ENCODE assay signal across 1 cellular context in the genomic region with DNA sequence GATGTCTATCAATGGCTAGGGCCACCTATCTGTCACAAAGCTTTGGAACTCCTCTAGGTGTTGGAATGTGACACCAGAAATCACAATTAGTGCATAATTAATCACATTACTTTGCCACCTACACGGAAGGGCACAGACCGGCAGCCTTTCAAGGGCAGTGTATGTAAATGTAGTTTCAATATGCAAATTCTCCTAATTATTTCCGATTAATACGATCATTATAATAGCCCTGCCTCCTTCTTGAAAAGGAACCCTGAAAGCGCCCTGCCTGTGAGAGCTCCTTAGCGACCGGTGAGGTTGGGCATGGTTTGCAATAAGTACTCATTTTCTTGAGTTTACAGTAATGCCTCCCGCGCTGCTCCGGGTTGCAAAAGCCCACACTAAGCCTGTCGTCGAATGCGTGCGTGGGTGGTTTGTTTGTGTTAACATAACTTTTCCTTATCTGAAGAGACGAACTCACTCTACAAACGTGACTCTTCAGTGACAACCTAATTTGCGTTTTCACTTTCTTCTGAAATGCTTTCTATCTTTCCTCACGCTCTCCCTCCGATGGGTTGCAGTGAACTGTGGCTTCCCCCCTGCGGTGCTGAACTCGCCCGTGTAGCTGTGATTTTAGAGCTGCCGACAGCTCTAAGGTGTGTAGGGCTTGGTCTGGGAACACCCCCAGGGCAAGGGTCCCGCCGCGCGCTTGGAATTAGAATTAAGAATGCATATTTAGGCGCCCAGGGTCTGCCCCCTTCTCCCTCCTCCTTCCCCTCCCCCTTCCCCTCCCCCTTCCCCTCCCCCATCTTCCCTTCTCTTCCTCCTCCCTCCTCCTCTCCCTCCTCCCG.
TF ChIP-seq lines count a peak whose summit lies in the region.

No MANE protein-coding gene starts in this region.

TF ChIP-seq in K562, 482 proteins besides CTCF, POLR2A, EP300 and RAD21 (continued from another document and continues in another):
- TF ChIP-seq, protein P1, sequence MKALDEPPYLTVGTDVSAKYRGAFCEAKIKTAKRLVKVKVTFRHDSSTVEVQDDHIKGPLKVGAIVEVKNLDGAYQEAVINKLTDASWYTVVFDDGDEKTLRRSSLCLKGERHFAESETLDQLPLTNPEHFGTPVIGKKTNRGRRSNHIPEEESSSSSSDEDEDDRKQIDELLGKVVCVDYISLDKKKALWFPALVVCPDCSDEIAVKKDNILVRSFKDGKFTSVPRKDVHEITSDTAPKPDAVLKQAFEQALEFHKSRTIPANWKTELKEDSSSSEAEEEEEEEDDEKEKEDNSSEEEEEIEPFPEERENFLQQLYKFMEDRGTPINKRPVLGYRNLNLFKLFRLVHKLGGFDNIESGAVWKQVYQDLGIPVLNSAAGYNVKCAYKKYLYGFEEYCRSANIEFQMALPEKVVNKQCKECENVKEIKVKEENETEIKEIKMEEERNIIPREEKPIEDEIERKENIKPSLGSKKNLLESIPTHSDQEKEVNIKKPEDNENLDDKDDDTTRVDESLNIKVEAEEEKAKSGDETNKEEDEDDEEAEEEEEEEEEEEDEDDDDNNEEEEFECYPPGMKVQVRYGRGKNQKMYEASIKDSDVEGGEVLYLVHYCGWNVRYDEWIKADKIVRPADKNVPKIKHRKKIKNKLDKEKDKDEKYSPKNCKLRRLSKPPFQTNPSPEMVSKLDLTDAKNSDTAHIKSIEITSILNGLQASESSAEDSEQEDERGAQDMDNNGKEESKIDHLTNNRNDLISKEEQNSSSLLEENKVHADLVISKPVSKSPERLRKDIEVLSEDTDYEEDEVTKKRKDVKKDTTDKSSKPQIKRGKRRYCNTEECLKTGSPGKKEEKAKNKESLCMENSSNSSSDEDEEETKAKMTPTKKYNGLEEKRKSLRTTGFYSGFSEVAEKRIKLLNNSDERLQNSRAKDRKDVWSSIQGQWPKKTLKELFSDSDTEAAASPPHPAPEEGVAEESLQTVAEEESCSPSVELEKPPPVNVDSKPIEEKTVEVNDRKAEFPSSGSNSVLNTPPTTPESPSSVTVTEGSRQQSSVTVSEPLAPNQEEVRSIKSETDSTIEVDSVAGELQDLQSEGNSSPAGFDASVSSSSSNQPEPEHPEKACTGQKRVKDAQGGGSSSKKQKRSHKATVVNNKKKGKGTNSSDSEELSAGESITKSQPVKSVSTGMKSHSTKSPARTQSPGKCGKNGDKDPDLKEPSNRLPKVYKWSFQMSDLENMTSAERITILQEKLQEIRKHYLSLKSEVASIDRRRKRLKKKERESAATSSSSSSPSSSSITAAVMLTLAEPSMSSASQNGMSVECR (CRISPR knock-in tag; IDR thresholded peaks at IDR 0.05) = no peak
- TF ChIP-seq PURB (CRISPR knock-in tag; IDR thresholded peaks at IDR 0.05; ENCODE audit: low read depth) (no peak), TAL1 (IDR thresholded peaks at IDR 0.05) (no peak), RCOR1 (IDR thresholded peaks at IDR 0.05; ENCODE audit: borderline replicate concordance in 1 of 2, low read depth in 2 of 2, low read length in 2 of 2) (peak; percentile 53 to 80; a peak in 3 of 4 replicates), MTA3 (IDR thresholded peaks at IDR 0.05; ENCODE audit: borderline replicate concordance) (0 out of 2 replicates have a peak, but pooled peaks have one; percentile 47), SIRT6 (IDR thresholded peaks at IDR 0.05; ENCODE audit: low read depth, low read length) (no peak), EZH2 (IDR thresholded peaks at IDR 0.05; ENCODE audit: borderline replicate concordance, low read depth, low read length) (no peak), ZSCAN29 (IDR thresholded peaks at IDR 0.05) (no peak), SRSF7 (optimal IDR thresholded peaks at IDR 0.05; ENCODE audit: low read depth, low read length) (no peak), CBX3 (IDR thresholded peaks at IDR 0.05; ENCODE audit: borderline replicate concordance in 1 of 2, low read length in 2 of 2) (no peak), TBP (optimal IDR thresholded peaks at IDR 0.05; ENCODE audit: low read depth, low read length) (no peak), NBN (IDR thresholded peaks at IDR 0.05; ENCODE audit: low read depth) (peak; percentile 43; the same call in 1 of the 2 replicates), PML (IDR thresholded peaks at IDR 0.05; ENCODE audit: low read length) (no peak), HDAC2 (IDR thresholded peaks at IDR 0.05) (peak; percentile 64), ZNF184 (CRISPR knock-in tag; IDR thresholded peaks at IDR 0.05) (no peak), CHD2 (IDR thresholded peaks at IDR 0.05; ENCODE audit: low read depth, low read length) (no peak), GATAD2A (IDR thresholded peaks at IDR 0.05) (no peak), NR1H2 (CRISPR knock-in tag; IDR thresholded peaks at IDR 0.05) (no peak), NCOA4 (IDR thresholded peaks at IDR 0.05; ENCODE audit: partially characterized antibody) (no peak), TRIM24 (IDR thresholded peaks at IDR 0.05) (no peak), ZNF444 (CRISPR knock-in tag; IDR thresholded peaks at IDR 0.05) (peak; percentile 87), SIN3A (IDR thresholded peaks at IDR 0.05; ENCODE audit: borderline replicate concordance in 2 of 2, control insufficient read depth in 1 of 2, low read depth in 2 of 2, low read length in 2 of 2) (no peak), STAT5A (IDR thresholded peaks at IDR 0.05; ENCODE audit: borderline replicate concordance, low read length) (peak; percentile 11; the same call in 1 of the 2 replicates), ELF1 (tag; IDR thresholded peaks at IDR 0.05) (no peak; the same call in 1 of the 2 replicates), CHCHD3 (CRISPR knock-in tag; IDR thresholded peaks at IDR 0.05) (no peak), NR2C1 (IDR thresholded peaks at IDR 0.05) (no peak), NR2C1 (tag; IDR thresholded peaks at IDR 0.05) (no peak), IRF2 (CRISPR knock-in tag; IDR thresholded peaks at IDR 0.05) (no peak), KDM2B (CRISPR knock-in tag; IDR thresholded peaks at IDR 0.05) (0 out of 2 replicates have a peak, but pooled peaks have one; percentile 5), POLR2B (IDR thresholded peaks at IDR 0.05; ENCODE audit: low read depth, partially characterized antibody) (no peak), ZNF75A (CRISPR knock-in tag; IDR thresholded peaks at IDR 0.05) (no peak), TOE1 (IDR thresholded peaks at IDR 0.05; ENCODE audit: borderline replicate concordance) (no peak), TOE1 (CRISPR knock-in tag; IDR thresholded peaks at IDR 0.05; ENCODE audit: borderline replicate concordance, low read depth) (no peak), MED1 (CRISPR knock-in tag; IDR thresholded peaks at IDR 0.05; ENCODE audit: borderline replicate concordance) (no peak), ZNF586 (CRISPR knock-in tag; conservative IDR thresholded peaks at IDR 0.05) (no peak), CHD4 (IDR thresholded peaks at IDR 0.05; ENCODE audit: insufficient read depth, insufficient replicate concordance, low read depth, low read length, poor library complexity, severe bottlenecking) (no peak), BACH1 (tag; IDR thresholded peaks at IDR 0.05) (no peak), SNRNP70 (optimal IDR thresholded peaks at IDR 0.05; ENCODE audit: low read depth, low read length) (no peak), KLF10 (CRISPR knock-in tag; IDR thresholded peaks at IDR 0.05) (no peak), STAT5B (CRISPR knock-in tag; IDR thresholded peaks at IDR 0.05) (no peak), ZFX (CRISPR knock-in tag; IDR thresholded peaks at IDR 0.05) (no peak)
- TF ChIP-seq, protein P2, sequence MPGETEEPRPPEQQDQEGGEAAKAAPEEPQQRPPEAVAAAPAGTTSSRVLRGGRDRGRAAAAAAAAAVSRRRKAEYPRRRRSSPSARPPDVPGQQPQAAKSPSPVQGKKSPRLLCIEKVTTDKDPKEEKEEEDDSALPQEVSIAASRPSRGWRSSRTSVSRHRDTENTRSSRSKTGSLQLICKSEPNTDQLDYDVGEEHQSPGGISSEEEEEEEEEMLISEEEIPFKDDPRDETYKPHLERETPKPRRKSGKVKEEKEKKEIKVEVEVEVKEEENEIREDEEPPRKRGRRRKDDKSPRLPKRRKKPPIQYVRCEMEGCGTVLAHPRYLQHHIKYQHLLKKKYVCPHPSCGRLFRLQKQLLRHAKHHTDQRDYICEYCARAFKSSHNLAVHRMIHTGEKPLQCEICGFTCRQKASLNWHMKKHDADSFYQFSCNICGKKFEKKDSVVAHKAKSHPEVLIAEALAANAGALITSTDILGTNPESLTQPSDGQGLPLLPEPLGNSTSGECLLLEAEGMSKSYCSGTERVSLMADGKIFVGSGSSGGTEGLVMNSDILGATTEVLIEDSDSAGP (CRISPR knock-in tag; IDR thresholded peaks at IDR 0.05) = no peak
- TF ChIP-seq, protein P3, sequence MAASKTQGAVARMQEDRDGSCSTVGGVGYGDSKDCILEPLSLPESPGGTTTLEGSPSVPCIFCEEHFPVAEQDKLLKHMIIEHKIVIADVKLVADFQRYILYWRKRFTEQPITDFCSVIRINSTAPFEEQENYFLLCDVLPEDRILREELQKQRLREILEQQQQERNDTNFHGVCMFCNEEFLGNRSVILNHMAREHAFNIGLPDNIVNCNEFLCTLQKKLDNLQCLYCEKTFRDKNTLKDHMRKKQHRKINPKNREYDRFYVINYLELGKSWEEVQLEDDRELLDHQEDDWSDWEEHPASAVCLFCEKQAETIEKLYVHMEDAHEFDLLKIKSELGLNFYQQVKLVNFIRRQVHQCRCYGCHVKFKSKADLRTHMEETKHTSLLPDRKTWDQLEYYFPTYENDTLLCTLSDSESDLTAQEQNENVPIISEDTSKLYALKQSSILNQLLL (CRISPR knock-in tag; IDR thresholded peaks at IDR 0.05; ENCODE audit: borderline replicate concordance) = no peak
- TF ChIP-seq, protein P4, sequence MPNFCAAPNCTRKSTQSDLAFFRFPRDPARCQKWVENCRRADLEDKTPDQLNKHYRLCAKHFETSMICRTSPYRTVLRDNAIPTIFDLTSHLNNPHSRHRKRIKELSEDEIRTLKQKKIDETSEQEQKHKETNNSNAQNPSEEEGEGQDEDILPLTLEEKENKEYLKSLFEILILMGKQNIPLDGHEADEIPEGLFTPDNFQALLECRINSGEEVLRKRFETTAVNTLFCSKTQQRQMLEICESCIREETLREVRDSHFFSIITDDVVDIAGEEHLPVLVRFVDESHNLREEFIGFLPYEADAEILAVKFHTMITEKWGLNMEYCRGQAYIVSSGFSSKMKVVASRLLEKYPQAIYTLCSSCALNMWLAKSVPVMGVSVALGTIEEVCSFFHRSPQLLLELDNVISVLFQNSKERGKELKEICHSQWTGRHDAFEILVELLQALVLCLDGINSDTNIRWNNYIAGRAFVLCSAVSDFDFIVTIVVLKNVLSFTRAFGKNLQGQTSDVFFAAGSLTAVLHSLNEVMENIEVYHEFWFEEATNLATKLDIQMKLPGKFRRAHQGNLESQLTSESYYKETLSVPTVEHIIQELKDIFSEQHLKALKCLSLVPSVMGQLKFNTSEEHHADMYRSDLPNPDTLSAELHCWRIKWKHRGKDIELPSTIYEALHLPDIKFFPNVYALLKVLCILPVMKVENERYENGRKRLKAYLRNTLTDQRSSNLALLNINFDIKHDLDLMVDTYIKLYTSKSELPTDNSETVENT (CRISPR knock-in tag; IDR thresholded peaks at IDR 0.05) = no peak
- TF ChIP-seq, protein P5, sequence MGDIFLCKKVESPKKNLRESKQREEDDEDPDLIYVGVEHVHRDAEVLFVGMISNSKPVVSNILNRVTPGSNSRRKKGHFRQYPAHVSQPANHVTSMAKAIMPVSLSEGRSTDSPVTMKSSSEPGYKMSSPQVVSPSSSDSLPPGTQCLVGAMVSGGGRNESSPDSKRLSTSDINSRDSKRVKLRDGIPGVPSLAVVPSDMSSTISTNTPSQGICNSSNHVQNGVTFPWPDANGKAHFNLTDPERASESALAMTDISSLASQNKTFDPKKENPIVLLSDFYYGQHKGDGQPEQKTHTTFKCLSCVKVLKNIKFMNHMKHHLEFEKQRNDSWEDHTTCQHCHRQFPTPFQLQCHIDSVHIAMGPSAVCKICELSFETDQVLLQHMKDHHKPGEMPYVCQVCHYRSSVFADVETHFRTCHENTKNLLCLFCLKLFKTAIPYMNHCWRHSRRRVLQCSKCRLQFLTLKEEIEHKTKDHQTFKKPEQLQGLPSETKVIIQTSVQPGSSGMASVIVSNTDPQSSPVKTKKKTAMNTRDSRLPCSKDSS (IDR thresholded peaks at IDR 0.05; ENCODE audit: low read depth, partially characterized antibody) = no peak
- TF ChIP-seq, protein P6, sequence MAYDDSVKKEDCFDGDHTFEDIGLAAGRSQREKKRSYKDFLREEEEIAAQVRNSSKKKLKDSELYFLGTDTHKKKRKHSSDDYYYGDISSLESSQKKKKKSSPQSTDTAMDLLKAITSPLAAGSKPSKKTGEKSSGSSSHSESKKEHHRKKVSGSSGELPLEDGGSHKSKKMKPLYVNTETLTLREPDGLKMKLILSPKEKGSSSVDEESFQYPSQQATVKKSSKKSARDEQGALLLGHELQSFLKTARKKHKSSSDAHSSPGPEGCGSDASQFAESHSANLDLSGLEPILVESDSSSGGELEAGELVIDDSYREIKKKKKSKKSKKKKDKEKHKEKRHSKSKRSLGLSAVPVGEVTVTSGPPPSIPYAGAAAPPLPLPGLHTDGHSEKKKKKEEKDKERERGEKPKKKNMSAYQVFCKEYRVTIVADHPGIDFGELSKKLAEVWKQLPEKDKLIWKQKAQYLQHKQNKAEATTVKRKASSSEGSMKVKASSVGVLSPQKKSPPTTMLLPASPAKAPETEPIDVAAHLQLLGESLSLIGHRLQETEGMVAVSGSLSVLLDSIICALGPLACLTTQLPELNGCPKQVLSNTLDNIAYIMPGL (CRISPR knock-in tag; IDR thresholded peaks at IDR 0.05) = no peak
- TF ChIP-seq, protein P7, sequence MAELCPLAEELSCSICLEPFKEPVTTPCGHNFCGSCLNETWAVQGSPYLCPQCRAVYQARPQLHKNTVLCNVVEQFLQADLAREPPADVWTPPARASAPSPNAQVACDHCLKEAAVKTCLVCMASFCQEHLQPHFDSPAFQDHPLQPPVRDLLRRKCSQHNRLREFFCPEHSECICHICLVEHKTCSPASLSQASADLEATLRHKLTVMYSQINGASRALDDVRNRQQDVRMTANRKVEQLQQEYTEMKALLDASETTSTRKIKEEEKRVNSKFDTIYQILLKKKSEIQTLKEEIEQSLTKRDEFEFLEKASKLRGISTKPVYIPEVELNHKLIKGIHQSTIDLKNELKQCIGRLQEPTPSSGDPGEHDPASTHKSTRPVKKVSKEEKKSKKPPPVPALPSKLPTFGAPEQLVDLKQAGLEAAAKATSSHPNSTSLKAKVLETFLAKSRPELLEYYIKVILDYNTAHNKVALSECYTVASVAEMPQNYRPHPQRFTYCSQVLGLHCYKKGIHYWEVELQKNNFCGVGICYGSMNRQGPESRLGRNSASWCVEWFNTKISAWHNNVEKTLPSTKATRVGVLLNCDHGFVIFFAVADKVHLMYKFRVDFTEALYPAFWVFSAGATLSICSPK (IDR thresholded peaks at IDR 0.05; ENCODE audit: borderline replicate concordance) = no peak
